Comparison of ENCODE assay signal across 16 cellular contexts in genomic region chr7:130118294-130118693, GRCh38. TPM values are rescaled to one million over a fixed set of nuclear protein-coding genes. Genes with fewer than 3 reads are reported as not detected.
DNase-seq lines count a peak whose midpoint lies in the region; ATAC-seq and TF ChIP-seq lines count a peak whose summit lies in the region.
"Had no signal": no experiment of that assay in that cellular context is flagged by ENCODE, and none has a peak within 500 bp of the region (broad histone marks: within the 10 kb centered on the region; RNA-seq: fewer than 3 reads in every experiment).

No MANE protein-coding gene starts in this region.

- WGBS in H9 (ENCODE audit: extremely low coverage, insufficient read length, low lambda C conversion rate): no CpG with 5 or more reads among the region's 5 CpGs

- DNase-seq in H9 (no peak), endothelial cell (ENCODE audit: low spot score) (no peak), COLO829 (ENCODE audit: low spot score) (no peak)
- DNase-seq in stimulated activated effector memory CD8-positive, alpha-beta T cell treated with anti-CD3 and anti-CD28 coated beads, Interleukin-12 subunit alpha, Interleukin-12 subunit beta, amount 100 ng/mL, for 72 hours (ENCODE audit: low spot score in 2 of 2): no peak
- DNase-seq: C1 segment of cervical spinal cord; Caco-2; CD4-positive, alpha-beta memory T cell; DMS153; DND-41; GDM1; HFFc6 had no signal

- H3K23ac ChIP-seq in H9 (ENCODE audit: insufficient read length, low read depth, low read length): no peak overlapping the region

- H3K14ac ChIP-seq in H9 (ENCODE audit: insufficient read depth, low read length): no peak overlapping the region

- H3K27me3 Mint-ChIP-seq in H9 (ENCODE audit: low read depth) (no peaks in the 10 kb centered on the region), endothelial cell (ENCODE audit: unreplicated experiment) (peaks cover 1% of the 10 kb centered on the region)
- H3K27me3 Mint-ChIP-seq in activated T-helper 17 cell treated with anti-CD3 and anti-CD28 coated beads, Interleukin-2, amount 50 U/mL, for 72 hours: no peaks in the 10 kb centered on the region
- H3K27me3 Mint-ChIP-seq: CD4-positive, alpha-beta memory T cell had no signal

- no peak for ATAC-seq in activated T-helper 17 cell treated with anti-CD3 and anti-CD28 coated beads, Interleukin-2, amount 50 U/mL, for 72 hours (replicated peaks)
- ATAC-seq in stimulated activated effector memory CD8-positive, alpha-beta T cell treated with anti-CD3 and anti-CD28 coated beads, Interleukin-12 subunit alpha, Interleukin-12 subunit beta, amount 100 ng/mL, for 72 hours: no peak
- no peak for ATAC-seq in HG03457 (IDR thresholded peaks at IDR 0.05; ENCODE audit: unreplicated experiment)
- ATAC-seq: GM12878, GM23338 had no signal

- no peaks in the 10 kb centered on the region for H3K9me3 ChIP-seq in H9 (ENCODE audit: control insufficient read depth, low read depth, low read length)
- H3K9me3 ChIP-seq: Caco-2, HAP-1 had no signal

- H3K4ac ChIP-seq in H9 (ENCODE audit: low read depth, low read length): no peak overlapping the region

- no peaks in the 10 kb centered on the region for H3K4me1 ChIP-seq in H9 (ENCODE audit: insufficient read depth, low read length)
- H3K4me1 ChIP-seq: HAP-1 had no signal

- no peak overlapping the region for H4K5ac ChIP-seq in H9 (ENCODE audit: insufficient read length, low read depth, low read length)

- no peaks in the 10 kb centered on the region for H4K20me1 ChIP-seq in H9 (ENCODE audit: control insufficient read depth, insufficient read depth, insufficient read length)

- TF ChIP-seq CTCF in H9 (conservative IDR thresholded peaks at IDR 0.05) (no peak), endothelial cell (IDR thresholded peaks at IDR 0.05; ENCODE audit: unreplicated experiment) (no peak)

- H3K18ac ChIP-seq in H9 (ENCODE audit: insufficient read length, low read depth, low read length): no peak overlapping the region

- no peaks in the 10 kb centered on the region for H3K4me1 Mint-ChIP-seq in H9
- peaks cover 11% of the 10 kb centered on the region for H3K4me1 Mint-ChIP-seq in activated T-helper 17 cell treated with anti-CD3 and anti-CD28 coated beads, Interleukin-2, amount 50 U/mL, for 72 hours
- H3K4me1 Mint-ChIP-seq in endothelial cell (ENCODE audit: unreplicated experiment): no peaks in the 10 kb centered on the region
- peaks cover 7% of the 10 kb centered on the region for H3K4me1 Mint-ChIP-seq in stimulated activated effector memory CD8-positive, alpha-beta T cell treated with anti-CD3 and anti-CD28 coated beads, Interleukin-12 subunit alpha, Interleukin-12 subunit beta, amount 100 ng/mL, for 72 hours
- H3K4me1 Mint-ChIP-seq: CD4-positive, alpha-beta memory T cell; GM23338 had no signal

- no peaks in the 10 kb centered on the region for H3K23me2 ChIP-seq in H9 (ENCODE audit: insufficient read length, low read depth, low read length, poor library complexity, severe bottlenecking)

- no peak overlapping the region for H3K27ac ChIP-seq in H9 (ENCODE audit: insufficient read length, low read depth, low read length)

- no peak overlapping the region for H3K9ac ChIP-seq in H9 (ENCODE audit: extremely low read depth, insufficient read length, low read length)

- H3K27ac Mint-ChIP-seq in H9 (peak overlapping the region in 2 of 3 experiments; percentile 39 to 62; a peak in 3 of 7 replicates), endothelial cell (ENCODE audit: unreplicated experiment) (peak overlapping the region; percentile 81)
- peak overlapping the region; percentile 33 for H3K27ac Mint-ChIP-seq in activated T-helper 17 cell treated with anti-CD3 and anti-CD28 coated beads, Interleukin-2, amount 50 U/mL, for 72 hours
- H3K27ac Mint-ChIP-seq in stimulated activated effector memory CD8-positive, alpha-beta T cell treated with anti-CD3 and anti-CD28 coated beads, Interleukin-12 subunit alpha, Interleukin-12 subunit beta, amount 100 ng/mL, for 72 hours: peak overlapping the region; percentile 40
- H3K27ac Mint-ChIP-seq: CD4-positive, alpha-beta memory T cell; GM23338; HFFc6 had no signal

- H2AFZ ChIP-seq in H9 (ENCODE audit: low read length): no peak overlapping the region
- H2AFZ ChIP-seq: GM23338 had no signal

- no peaks in the 10 kb centered on the region for H3K27me3 ChIP-seq in H9 (ENCODE audit: insufficient read depth, low read length)

- H3K56ac ChIP-seq in H9 (ENCODE audit: insufficient read length, low read depth, low read length): no peak overlapping the region

- no peak overlapping the region for H2BK120ac ChIP-seq in H9 (ENCODE audit: low read depth, low read length, poor library complexity, severe bottlenecking)

- H2BK12ac ChIP-seq in H9 (ENCODE audit: insufficient read length, low read depth, low read length): no peak overlapping the region

- no peak overlapping the region for H2BK20ac ChIP-seq in H9 (ENCODE audit: low read depth, low read length, poor library complexity, severe bottlenecking)

- H3K4me3 Mint-ChIP-seq in H9 (no peak overlapping the region), endothelial cell (ENCODE audit: unreplicated experiment) (peak overlapping the region; percentile 67)
- no peak overlapping the region for H3K4me3 Mint-ChIP-seq in activated T-helper 17 cell treated with anti-CD3 and anti-CD28 coated beads, Interleukin-2, amount 50 U/mL, for 72 hours
- no peak overlapping the region for H3K4me3 Mint-ChIP-seq in stimulated activated effector memory CD8-positive, alpha-beta T cell treated with anti-CD3 and anti-CD28 coated beads, Interleukin-12 subunit alpha, Interleukin-12 subunit beta, amount 100 ng/mL, for 72 hours
- H3K4me3 Mint-ChIP-seq: CD4-positive, alpha-beta memory T cell; GM23338; HFFc6 had no signal

- H3K9me3 Mint-ChIP-seq in H9 (no peaks in the 10 kb centered on the region), endothelial cell (ENCODE audit: unreplicated experiment) (no peaks in the 10 kb centered on the region)
- no peaks in the 10 kb centered on the region for H3K9me3 Mint-ChIP-seq in activated T-helper 17 cell treated with anti-CD3 and anti-CD28 coated beads, Interleukin-2, amount 50 U/mL, for 72 hours
- H3K9me3 Mint-ChIP-seq in stimulated activated effector memory CD8-positive, alpha-beta T cell treated with anti-CD3 and anti-CD28 coated beads, Interleukin-12 subunit alpha, Interleukin-12 subunit beta, amount 100 ng/mL, for 72 hours: no peaks in the 10 kb centered on the region
- H3K9me3 Mint-ChIP-seq: CD4-positive, alpha-beta memory T cell; GM23338; HFFc6 had no signal

- H3K79me2 ChIP-seq in H9 (ENCODE audit: insufficient read depth, low read length): no peaks in the 10 kb centered on the region

- no peak overlapping the region for H2BK5ac ChIP-seq in H9 (ENCODE audit: insufficient read length, low read length)

- no peak overlapping the region for H2BK15ac ChIP-seq in H9 (ENCODE audit: low read depth, low read length)

- H3K4me2 ChIP-seq in H9 (ENCODE audit: insufficient read depth, insufficient read length, low read length): no peak overlapping the region
- H3K4me2 ChIP-seq: GM23338 had no signal

- no peaks in the 10 kb centered on the region for H3K79me1 ChIP-seq in H9 (ENCODE audit: insufficient read depth, low read depth, low read length, poor library complexity, severe bottlenecking)

- peaks cover 3 to 23% (median 20%) of the 10 kb centered on the region in 3 experiments; a peak in 5 of 7 replicates for H3K36me3 Mint-ChIP-seq in H9 (ENCODE audit: insufficient read depth in 1 of 3, low read depth in 3 of 3)
- H3K36me3 Mint-ChIP-seq in activated T-helper 17 cell treated with anti-CD3 and anti-CD28 coated beads, Interleukin-2, amount 50 U/mL, for 72 hours (ENCODE audit: low read depth): peaks cover 48% of the 10 kb centered on the region
- peaks cover 15% of the 10 kb centered on the region for H3K36me3 Mint-ChIP-seq in endothelial cell (ENCODE audit: low read depth, unreplicated experiment)
- peaks cover 21% of the 10 kb centered on the region for H3K36me3 Mint-ChIP-seq in stimulated activated effector memory CD8-positive, alpha-beta T cell treated with anti-CD3 and anti-CD28 coated beads, Interleukin-12 subunit alpha, Interleukin-12 subunit beta, amount 100 ng/mL, for 72 hours

- no peak overlapping the region for H2AK5ac ChIP-seq in H9 (ENCODE audit: insufficient read length, low read length)

- H4K8ac ChIP-seq in H9 (replicated peaks; ENCODE audit: insufficient read length, low read depth, low read length): no peak overlapping the region

- H4K91ac ChIP-seq in H9 (ENCODE audit: insufficient read length, low read depth, low read length): no peak overlapping the region

- H3T11ph ChIP-seq in H9 (ENCODE audit: low read length): no peak overlapping the region

RNA-seq across cellular contexts. Expression of gene KLHDC10, which starts 48.0 kb away (rescaled TPM):
- 16.7 and 17.3 TPM in 2 replicates for total RNA-seq in H9 (2021)
- 10 to 100 TPM; 16.2 to 21.3 TPM for total RNA-seq in activated T-helper 17 cell treated with anti-CD3 and anti-CD28 coated beads, Interleukin-2, amount 50 U/mL, for 72 hours
- 28.8 TPM for total RNA-seq in endothelial cell (ENCODE audit: unreplicated experiment)
